Comparison of ENCODE assay signal across 1 cellular context in the genomic region with DNA sequence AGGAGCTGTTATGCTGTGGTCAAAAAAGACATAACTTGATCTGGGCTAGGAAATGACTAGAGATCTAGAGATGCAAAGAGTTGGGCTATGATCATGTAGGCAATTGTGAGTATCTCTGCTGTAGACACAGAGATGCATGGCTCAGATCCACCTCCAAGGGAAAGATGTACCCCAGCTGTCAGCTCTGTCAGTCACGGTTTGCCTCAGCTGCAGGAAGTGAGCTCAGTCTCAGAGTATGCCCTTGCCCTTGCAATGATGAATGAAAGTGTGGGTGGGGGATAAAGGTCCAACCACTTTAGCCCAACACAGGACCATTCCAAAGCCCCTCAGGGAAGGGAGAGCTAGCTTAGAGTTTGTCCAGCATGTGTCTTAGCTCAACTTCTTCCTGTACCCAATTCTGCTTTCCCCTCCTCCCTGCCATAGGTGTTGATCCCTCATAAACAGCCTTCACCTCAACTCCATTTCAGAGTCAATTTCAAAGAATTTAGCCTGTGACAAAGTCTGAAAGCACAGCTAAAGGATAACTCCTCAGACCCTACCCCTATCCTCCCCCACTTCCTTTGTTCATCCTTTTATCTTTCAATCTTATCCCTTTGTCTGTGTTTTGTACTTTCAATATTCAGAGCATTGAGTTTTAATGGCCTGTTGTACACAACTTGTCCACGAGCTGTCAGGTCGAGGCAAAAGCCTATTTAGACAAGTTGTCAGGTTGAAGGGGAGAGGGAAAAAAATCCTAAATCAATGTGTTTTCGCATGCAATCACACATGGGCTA.
TF ChIP-seq lines count a peak whose summit lies in the region.

No MANE protein-coding gene starts in this region.

TF ChIP-seq in GM12878, 131 proteins besides CTCF, POLR2A, EP300 and RAD21 (continued from another document and continues in another):
- TF ChIP-seq, protein P1, sequence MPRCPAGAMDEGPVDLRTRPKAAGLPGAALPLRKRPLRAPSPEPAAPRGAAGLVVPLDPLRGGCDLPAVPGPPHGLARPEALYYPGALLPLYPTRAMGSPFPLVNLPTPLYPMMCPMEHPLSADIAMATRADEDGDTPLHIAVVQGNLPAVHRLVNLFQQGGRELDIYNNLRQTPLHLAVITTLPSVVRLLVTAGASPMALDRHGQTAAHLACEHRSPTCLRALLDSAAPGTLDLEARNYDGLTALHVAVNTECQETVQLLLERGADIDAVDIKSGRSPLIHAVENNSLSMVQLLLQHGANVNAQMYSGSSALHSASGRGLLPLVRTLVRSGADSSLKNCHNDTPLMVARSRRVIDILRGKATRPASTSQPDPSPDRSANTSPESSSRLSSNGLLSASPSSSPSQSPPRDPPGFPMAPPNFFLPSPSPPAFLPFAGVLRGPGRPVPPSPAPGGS (IDR thresholded peaks at IDR 0.05; ENCODE audit: borderline replicate concordance, insufficient read depth, low read depth, low read length, poor library complexity, severe bottlenecking) = no peak
- TF ChIP-seq, protein P2, sequence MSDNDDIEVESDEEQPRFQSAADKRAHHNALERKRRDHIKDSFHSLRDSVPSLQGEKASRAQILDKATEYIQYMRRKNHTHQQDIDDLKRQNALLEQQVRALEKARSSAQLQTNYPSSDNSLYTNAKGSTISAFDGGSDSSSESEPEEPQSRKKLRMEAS (IDR thresholded peaks at IDR 0.05; ENCODE audit: low read depth, low read length) = no peak
- TF ChIP-seq CREB1 (IDR thresholded peaks at IDR 0.05; ENCODE audit: low read depth) = no peak
- TF ChIP-seq MEF2B (IDR thresholded peaks at IDR 0.05; ENCODE audit: partially characterized antibody, poor library complexity, severe bottlenecking) = no peak
- TF ChIP-seq WRNIP1 (IDR thresholded peaks at IDR 0.05; ENCODE audit: borderline replicate concordance, low read depth, low read length) = no peak
- TF ChIP-seq JUNB (IDR thresholded peaks at IDR 0.05) = no peak; the same call in 1 of the 2 replicates
- TF ChIP-seq, protein P3, sequence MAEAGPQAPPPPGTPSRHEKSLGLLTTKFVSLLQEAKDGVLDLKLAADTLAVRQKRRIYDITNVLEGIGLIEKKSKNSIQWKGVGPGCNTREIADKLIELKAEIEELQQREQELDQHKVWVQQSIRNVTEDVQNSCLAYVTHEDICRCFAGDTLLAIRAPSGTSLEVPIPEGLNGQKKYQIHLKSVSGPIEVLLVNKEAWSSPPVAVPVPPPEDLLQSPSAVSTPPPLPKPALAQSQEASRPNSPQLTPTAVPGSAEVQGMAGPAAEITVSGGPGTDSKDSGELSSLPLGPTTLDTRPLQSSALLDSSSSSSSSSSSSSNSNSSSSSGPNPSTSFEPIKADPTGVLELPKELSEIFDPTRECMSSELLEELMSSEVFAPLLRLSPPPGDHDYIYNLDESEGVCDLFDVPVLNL (IDR thresholded peaks at IDR 0.05; ENCODE audit: low read depth, low read length) = no peak
- no peak for TF ChIP-seq TAF1 (IDR thresholded peaks at IDR 0.05; ENCODE audit: borderline replicate concordance, low read depth, low read length)
- TF ChIP-seq, protein P4, sequence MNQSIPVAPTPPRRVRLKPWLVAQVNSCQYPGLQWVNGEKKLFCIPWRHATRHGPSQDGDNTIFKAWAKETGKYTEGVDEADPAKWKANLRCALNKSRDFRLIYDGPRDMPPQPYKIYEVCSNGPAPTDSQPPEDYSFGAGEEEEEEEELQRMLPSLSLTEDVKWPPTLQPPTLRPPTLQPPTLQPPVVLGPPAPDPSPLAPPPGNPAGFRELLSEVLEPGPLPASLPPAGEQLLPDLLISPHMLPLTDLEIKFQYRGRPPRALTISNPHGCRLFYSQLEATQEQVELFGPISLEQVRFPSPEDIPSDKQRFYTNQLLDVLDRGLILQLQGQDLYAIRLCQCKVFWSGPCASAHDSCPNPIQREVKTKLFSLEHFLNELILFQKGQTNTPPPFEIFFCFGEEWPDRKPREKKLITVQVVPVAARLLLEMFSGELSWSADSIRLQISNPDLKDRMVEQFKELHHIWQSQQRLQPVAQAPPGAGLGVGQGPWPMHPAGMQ (IDR thresholded peaks at IDR 0.05; ENCODE audit: borderline replicate concordance) = no peak
- TF ChIP-seq, protein P5, sequence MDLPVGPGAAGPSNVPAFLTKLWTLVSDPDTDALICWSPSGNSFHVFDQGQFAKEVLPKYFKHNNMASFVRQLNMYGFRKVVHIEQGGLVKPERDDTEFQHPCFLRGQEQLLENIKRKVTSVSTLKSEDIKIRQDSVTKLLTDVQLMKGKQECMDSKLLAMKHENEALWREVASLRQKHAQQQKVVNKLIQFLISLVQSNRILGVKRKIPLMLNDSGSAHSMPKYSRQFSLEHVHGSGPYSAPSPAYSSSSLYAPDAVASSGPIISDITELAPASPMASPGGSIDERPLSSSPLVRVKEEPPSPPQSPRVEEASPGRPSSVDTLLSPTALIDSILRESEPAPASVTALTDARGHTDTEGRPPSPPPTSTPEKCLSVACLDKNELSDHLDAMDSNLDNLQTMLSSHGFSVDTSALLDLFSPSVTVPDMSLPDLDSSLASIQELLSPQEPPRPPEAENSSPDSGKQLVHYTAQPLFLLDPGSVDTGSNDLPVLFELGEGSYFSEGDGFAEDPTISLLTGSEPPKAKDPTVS (IDR thresholded peaks at IDR 0.05; ENCODE audit: low read depth, low read length) = no peak
- TF ChIP-seq BCL11A (IDR thresholded peaks at IDR 0.05; ENCODE audit: low read depth, low read length) = peak; percentile 43; the same call in 1 of the 2 replicates
- TF ChIP-seq POU2F2 (IDR thresholded peaks at IDR 0.05; ENCODE audit: borderline replicate concordance, low read depth, low read length) = no peak
- TF ChIP-seq MYB (IDR thresholded peaks at IDR 0.05; ENCODE audit: borderline replicate concordance, low read depth, low read length) = no peak
- no peak for TF ChIP-seq MEF2A (IDR thresholded peaks at IDR 0.05; ENCODE audit: insufficient read depth, low read depth, low read length)
- TF ChIP-seq, protein P6, sequence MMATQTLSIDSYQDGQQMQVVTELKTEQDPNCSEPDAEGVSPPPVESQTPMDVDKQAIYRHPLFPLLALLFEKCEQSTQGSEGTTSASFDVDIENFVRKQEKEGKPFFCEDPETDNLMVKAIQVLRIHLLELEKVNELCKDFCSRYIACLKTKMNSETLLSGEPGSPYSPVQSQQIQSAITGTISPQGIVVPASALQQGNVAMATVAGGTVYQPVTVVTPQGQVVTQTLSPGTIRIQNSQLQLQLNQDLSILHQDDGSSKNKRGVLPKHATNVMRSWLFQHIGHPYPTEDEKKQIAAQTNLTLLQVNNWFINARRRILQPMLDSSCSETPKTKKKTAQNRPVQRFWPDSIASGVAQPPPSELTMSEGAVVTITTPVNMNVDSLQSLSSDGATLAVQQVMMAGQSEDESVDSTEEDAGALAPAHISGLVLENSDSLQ (IDR thresholded peaks at IDR 0.05) = peak; percentile 88
- no peak for TF ChIP-seq YBX1 (IDR thresholded peaks at IDR 0.05)
- TF ChIP-seq, protein P7, sequence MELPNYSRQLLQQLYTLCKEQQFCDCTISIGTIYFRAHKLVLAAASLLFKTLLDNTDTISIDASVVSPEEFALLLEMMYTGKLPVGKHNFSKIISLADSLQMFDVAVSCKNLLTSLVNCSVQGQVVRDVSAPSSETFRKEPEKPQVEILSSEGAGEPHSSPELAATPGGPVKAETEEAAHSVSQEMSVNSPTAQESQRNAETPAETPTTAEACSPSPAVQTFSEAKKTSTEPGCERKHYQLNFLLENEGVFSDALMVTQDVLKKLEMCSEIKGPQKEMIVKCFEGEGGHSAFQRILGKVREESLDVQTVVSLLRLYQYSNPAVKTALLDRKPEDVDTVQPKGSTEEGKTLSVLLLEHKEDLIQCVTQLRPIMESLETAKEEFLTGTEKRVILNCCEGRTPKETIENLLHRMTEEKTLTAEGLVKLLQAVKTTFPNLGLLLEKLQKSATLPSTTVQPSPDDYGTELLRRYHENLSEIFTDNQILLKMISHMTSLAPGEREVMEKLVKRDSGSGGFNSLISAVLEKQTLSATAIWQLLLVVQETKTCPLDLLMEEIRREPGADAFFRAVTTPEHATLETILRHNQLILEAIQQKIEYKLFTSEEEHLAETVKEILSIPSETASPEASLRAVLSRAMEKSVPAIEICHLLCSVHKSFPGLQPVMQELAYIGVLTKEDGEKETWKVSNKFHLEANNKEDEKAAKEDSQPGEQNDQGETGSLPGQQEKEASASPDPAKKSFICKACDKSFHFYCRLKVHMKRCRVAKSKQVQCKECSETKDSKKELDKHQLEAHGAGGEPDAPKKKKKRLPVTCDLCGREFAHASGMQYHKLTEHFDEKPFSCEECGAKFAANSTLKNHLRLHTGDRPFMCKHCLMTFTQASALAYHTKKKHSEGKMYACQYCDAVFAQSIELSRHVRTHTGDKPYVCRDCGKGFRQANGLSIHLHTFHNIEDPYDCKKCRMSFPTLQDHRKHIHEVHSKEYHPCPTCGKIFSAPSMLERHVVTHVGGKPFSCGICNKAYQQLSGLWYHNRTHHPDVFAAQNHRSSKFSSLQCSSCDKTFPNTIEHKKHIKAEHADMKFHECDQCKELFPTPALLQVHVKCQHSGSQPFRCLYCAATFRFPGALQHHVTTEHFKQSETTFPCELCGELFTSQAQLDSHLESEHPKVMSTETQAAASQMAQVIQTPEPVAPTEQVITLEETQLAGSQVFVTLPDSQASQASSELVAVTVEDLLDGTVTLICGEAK (IDR thresholded peaks at IDR 0.05; ENCODE audit: borderline replicate concordance) = no peak
- TF ChIP-seq RFX5 (IDR thresholded peaks at IDR 0.05; ENCODE audit: low read depth, low read length) = no peak
- TF ChIP-seq NR2C1 (IDR thresholded peaks at IDR 0.05) = no peak
- TF ChIP-seq YY1 (IDR thresholded peaks at IDR 0.05; ENCODE audit: low read depth, low read length) = no peak
- TF ChIP-seq, protein P8, sequence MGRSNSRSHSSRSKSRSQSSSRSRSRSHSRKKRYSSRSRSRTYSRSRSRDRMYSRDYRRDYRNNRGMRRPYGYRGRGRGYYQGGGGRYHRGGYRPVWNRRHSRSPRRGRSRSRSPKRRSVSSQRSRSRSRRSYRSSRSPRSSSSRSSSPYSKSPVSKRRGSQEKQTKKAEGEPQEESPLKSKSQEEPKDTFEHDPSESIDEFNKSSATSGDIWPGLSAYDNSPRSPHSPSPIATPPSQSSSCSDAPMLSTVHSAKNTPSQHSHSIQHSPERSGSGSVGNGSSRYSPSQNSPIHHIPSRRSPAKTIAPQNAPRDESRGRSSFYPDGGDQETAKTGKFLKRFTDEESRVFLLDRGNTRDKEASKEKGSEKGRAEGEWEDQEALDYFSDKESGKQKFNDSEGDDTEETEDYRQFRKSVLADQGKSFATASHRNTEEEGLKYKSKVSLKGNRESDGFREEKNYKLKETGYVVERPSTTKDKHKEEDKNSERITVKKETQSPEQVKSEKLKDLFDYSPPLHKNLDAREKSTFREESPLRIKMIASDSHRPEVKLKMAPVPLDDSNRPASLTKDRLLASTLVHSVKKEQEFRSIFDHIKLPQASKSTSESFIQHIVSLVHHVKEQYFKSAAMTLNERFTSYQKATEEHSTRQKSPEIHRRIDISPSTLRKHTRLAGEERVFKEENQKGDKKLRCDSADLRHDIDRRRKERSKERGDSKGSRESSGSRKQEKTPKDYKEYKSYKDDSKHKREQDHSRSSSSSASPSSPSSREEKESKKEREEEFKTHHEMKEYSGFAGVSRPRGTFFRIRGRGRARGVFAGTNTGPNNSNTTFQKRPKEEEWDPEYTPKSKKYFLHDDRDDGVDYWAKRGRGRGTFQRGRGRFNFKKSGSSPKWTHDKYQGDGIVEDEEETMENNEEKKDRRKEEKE (IDR thresholded peaks at IDR 0.05) = no peak
- TF ChIP-seq STAT1 (conservative IDR thresholded peaks at IDR 0.05) = no peak
- no peak for TF ChIP-seq FOS (IDR thresholded peaks at IDR 0.05; ENCODE audit: borderline replicate concordance, extremely low read depth, insufficient read length)
- TF ChIP-seq, protein P9, sequence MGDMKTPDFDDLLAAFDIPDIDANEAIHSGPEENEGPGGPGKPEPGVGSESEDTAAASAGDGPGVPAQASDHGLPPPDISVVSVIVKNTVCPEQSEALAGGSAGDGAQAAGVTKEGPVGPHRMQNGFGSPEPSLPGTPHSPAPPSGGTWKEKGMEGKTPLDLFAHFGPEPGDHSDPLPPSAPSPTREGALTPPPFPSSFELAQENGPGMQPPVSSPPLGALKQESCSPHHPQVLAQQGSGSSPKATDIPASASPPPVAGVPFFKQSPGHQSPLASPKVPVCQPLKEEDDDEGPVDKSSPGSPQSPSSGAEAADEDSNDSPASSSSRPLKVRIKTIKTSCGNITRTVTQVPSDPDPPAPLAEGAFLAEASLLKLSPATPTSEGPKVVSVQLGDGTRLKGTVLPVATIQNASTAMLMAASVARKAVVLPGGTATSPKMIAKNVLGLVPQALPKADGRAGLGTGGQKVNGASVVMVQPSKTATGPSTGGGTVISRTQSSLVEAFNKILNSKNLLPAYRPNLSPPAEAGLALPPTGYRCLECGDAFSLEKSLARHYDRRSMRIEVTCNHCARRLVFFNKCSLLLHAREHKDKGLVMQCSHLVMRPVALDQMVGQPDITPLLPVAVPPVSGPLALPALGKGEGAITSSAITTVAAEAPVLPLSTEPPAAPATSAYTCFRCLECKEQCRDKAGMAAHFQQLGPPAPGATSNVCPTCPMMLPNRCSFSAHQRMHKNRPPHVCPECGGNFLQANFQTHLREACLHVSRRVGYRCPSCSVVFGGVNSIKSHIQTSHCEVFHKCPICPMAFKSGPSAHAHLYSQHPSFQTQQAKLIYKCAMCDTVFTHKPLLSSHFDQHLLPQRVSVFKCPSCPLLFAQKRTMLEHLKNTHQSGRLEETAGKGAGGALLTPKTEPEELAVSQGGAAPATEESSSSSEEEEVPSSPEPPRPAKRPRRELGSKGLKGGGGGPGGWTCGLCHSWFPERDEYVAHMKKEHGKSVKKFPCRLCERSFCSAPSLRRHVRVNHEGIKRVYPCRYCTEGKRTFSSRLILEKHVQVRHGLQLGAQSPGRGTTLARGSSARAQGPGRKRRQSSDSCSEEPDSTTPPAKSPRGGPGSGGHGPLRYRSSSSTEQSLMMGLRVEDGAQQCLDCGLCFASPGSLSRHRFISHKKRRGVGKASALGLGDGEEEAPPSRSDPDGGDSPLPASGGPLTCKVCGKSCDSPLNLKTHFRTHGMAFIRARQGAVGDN (IDR thresholded peaks at IDR 0.05) = 0 out of 2 replicates have a peak, but pooled peaks have one; percentile 22
- TF ChIP-seq, protein P10, sequence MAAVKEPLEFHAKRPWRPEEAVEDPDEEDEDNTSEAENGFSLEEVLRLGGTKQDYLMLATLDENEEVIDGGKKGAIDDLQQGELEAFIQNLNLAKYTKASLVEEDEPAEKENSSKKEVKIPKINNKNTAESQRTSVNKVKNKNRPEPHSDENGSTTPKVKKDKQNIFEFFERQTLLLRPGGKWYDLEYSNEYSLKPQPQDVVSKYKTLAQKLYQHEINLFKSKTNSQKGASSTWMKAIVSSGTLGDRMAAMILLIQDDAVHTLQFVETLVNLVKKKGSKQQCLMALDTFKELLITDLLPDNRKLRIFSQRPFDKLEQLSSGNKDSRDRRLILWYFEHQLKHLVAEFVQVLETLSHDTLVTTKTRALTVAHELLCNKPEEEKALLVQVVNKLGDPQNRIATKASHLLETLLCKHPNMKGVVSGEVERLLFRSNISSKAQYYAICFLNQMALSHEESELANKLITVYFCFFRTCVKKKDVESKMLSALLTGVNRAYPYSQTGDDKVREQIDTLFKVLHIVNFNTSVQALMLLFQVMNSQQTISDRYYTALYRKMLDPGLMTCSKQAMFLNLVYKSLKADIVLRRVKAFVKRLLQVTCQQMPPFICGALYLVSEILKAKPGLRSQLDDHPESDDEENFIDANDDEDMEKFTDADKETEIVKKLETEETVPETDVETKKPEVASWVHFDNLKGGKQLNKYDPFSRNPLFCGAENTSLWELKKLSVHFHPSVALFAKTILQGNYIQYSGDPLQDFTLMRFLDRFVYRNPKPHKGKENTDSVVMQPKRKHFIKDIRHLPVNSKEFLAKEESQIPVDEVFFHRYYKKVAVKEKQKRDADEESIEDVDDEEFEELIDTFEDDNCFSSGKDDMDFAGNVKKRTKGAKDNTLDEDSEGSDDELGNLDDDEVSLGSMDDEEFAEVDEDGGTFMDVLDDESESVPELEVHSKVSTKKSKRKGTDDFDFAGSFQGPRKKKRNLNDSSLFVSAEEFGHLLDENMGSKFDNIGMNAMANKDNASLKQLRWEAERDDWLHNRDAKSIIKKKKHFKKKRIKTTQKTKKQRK (IDR thresholded peaks at IDR 0.05; ENCODE audit: low read depth, low read length) = no peak
